In the genomic region with DNA sequence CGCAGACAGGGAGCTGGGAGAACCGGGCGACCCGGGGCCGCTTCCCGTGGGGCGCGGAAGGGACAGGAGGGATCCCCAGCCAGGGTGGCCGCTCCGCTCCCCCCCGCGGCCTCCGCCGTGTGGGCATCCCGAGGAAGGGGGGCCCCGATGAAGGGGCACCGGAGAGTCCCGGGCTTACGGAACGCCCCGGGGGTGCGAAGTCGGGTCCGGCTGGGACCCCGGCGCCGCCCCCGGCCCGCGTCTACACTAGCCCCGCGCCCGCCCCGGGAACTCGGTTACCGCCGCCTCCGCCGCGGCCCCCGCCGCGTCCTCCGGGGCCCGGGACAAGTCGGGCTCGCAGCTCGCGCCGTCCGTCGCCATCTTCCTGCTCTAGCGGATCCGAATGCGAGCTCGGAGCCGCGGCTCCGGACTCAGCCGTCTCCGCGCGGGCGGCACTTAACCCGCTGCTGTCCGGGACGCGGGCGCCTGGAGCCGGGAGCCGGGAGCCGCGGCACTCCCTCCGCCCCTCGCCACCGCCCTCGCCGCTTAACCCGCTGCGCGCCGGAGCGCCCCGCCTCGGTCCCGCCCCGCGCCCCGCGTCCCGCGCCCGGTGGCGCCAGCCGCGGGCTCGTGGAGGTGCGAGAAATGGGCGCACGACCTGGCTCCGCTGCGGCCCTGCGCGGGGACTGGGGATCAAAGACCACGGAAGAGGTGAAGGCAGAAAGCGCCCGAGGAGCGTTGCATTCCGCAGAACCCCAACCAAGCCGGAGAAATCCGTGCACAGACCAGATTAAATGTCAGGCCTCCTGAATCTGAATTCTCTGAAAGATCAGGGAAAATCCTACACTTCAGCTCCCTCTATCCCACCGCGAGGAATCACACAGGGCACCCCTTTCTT, we compare ENCODE assay signal across 7 cellular contexts. TPM values are rescaled to one million over a fixed set of nuclear protein-coding genes. Genes with fewer than 3 reads are reported as not detected.
A peak's percentile ranks its signal among the peaks of the same experiment; 100 is the strongest.
DNase-seq lines count a peak whose midpoint lies in the region; ATAC-seq and TF ChIP-seq lines count a peak whose summit lies in the region.

A gene with protein sequence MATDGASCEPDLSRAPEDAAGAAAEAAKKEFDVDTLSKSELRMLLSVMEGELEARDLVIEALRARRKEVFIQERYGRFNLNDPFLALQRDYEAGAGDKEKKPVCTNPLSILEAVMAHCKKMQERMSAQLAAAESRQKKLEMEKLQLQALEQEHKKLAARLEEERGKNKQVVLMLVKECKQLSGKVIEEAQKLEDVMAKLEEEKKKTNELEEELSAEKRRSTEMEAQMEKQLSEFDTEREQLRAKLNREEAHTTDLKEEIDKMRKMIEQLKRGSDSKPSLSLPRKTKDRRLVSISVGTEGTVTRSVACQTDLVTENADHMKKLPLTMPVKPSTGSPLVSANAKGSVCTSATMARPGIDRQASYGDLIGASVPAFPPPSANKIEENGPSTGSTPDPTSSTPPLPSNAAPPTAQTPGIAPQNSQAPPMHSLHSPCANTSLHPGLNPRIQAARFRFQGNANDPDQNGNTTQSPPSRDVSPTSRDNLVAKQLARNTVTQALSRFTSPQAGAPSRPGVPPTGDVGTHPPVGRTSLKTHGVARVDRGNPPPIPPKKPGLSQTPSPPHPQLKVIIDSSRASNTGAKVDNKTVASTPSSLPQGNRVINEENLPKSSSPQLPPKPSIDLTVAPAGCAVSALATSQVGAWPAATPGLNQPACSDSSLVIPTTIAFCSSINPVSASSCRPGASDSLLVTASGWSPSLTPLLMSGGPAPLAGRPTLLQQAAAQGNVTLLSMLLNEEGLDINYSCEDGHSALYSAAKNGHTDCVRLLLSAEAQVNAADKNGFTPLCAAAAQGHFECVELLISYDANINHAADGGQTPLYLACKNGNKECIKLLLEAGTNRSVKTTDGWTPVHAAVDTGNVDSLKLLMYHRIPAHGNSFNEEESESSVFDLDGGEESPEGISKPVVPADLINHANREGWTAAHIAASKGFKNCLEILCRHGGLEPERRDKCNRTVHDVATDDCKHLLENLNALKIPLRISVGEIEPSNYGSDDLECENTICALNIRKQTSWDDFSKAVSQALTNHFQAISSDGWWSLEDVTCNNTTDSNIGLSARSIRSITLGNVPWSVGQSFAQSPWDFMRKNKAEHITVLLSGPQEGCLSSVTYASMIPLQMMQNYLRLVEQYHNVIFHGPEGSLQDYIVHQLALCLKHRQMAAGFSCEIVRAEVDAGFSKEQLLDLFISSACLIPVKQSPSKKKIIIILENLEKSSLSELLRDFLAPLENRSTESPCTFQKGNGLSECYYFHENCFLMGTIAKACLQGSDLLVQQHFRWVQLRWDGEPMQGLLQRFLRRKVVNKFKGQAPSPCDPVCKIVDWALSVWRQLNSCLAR (N-terminal part only) (minus strand): TSS at position 386 of the 877 bp plus-strand sequence. CDS start 26 bp downstream, at position 360.

- DNase-seq in GM03348 (ENCODE audit: low spot score): peak; percentile 63
- DNase-seq in HK-2 (ENCODE audit: unreplicated experiment): peak; percentile 53
- peak; percentile 16 to 26 for DNase-seq in activated T-cell treated with anti-CD3 and anti-CD28 coated beads, Interleukin-2, amount 50 U/mL, for 48 hours
- DNase-seq in foreskin keratinocyte: peak in 1 of 2 donors; percentile 4
- no peak for DNase-seq in natural killer cell treated with Interleukin-12 subunit alpha and Interleukin-12 subunit beta and Interleukin-15 and Interleukin-18, amount 100 ng/mL, for 72 hours (ENCODE audit: low spot score)
- no peak for DNase-seq in GM19240 (ENCODE audit: insufficient read length, low spot score)

- no peak within 1 kb of the TSS for H3K27ac Mint-ChIP-seq in natural killer cell treated with Interleukin-12 subunit alpha and Interleukin-12 subunit beta and Interleukin-15 and Interleukin-18, amount 100 ng/mL, for 72 hours

- H3K36me3 Mint-ChIP-seq in natural killer cell treated with Interleukin-12 subunit alpha and Interleukin-12 subunit beta and Interleukin-15 and Interleukin-18, amount 100 ng/mL, for 72 hours: peaks cover 15% of the 10 kb centered on the region

- peaks cover 3% of the 10 kb centered on the region for H3K4me1 ChIP-seq in foreskin keratinocyte

- peaks cover 22 to 41% of the 10 kb centered on the region in 2 donors for H3K27me3 Mint-ChIP-seq in natural killer cell treated with Interleukin-12 subunit alpha and Interleukin-12 subunit beta and Interleukin-15 and Interleukin-18, amount 100 ng/mL, for 72 hours

- peaks cover 5% of the 10 kb centered on the region for H3K9me3 Mint-ChIP-seq in natural killer cell treated with Interleukin-12 subunit alpha and Interleukin-12 subunit beta and Interleukin-15 and Interleukin-18, amount 100 ng/mL, for 72 hours

- peak; percentile 82 for ATAC-seq in foreskin keratinocyte
- peak; percentile 17 to 36 for ATAC-seq in natural killer cell treated with Interleukin-12 subunit alpha and Interleukin-12 subunit beta and Interleukin-15 and Interleukin-18, amount 100 ng/mL, for 72 hours
- no peak for ATAC-seq in HG03342 (IDR thresholded peaks at IDR 0.05; ENCODE audit: unreplicated experiment)

- peaks cover 83% of the 10 kb centered on the region for H3K27me3 ChIP-seq in foreskin keratinocyte

- no peak within 1 kb of the TSS for H3K27ac ChIP-seq in foreskin keratinocyte

- peaks cover 3 to 4% of the 10 kb centered on the region in 2 donors for H3K4me1 Mint-ChIP-seq in natural killer cell treated with Interleukin-12 subunit alpha and Interleukin-12 subunit beta and Interleukin-15 and Interleukin-18, amount 100 ng/mL, for 72 hours (ENCODE audit: low read depth in 2 of 2)

- TF ChIP-seq CTCF in foreskin keratinocyte (conservative IDR thresholded peaks at IDR 0.05): no peak

- H3K4me3 Mint-ChIP-seq in natural killer cell treated with Interleukin-12 subunit alpha and Interleukin-12 subunit beta and Interleukin-15 and Interleukin-18, amount 100 ng/mL, for 72 hours: peak within 1 kb of the TSS; percentile 31

RNA-seq across cellular contexts. Expression of the gene that starts here (rescaled TPM):
- total RNA-seq in foreskin keratinocyte: 0.14 and 0.75 TPM in 2 replicates
- polyA plus RNA-seq in foreskin keratinocyte: 0.13 TPM in 1 of 2 replicates, not detected in the other
- under 1 TPM in 1 of 2 donors, not detected in 1; 0.14 TPM for total RNA-seq in natural killer cell treated with Interleukin-12 subunit alpha and Interleukin-12 subunit beta and Interleukin-15 and Interleukin-18, amount 100 ng/mL, for 72 hours

Comparison
In these comparisons a context has a peak if more than half of its experiments do, and no peak if none do; other contexts are left out.
1. Peak in ATAC-seq in foreskin keratinocyte; RNA of the gene not detected or under 1 TPM.
2. Peak in ATAC-seq in natural killer cell treated with Interleukin-12 subunit alpha and Interleukin-12 subunit beta and Interleukin-15 and Interleukin-18, amount 100 ng/mL, for 72 hours; RNA of the gene not detected or under 1 TPM.
3. DNase-seq: peak in GM03348 (single experiment), HK-2 (single experiment) and activated T-cell treated with anti-CD3 and anti-CD28 coated beads, Interleukin-2, amount 50 U/mL, for 48 hours (2 of 2); none in natural killer cell treated with Interleukin-12 subunit alpha and Interleukin-12 subunit beta and Interleukin-15 and Interleukin-18, amount 100 ng/mL, for 72 hours (single experiment) and GM19240 (single experiment).